In the genomic region with DNA sequence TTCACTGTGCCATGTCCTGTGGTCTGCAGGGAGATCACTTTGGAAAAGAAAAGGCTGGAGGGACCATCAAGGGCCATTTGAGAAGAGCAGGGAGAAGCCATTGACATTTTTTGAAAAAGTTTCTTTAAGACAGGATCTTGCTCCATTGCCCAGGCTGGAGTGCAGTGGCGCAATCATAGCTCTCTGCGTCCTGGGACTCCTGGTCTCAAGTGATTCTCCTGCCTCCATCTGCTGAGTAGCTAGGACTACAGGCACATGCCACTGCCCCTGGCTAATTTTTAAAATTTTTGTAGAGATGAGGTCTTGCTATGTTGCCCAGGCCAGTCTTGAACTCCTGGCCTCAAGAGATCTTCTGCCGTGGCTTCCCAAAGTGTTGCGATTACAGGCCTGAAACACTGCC, we compare ENCODE assay signal across 15 cellular contexts. TPM values are rescaled to one million over a fixed set of nuclear protein-coding genes. Genes with fewer than 3 reads are reported as not detected.
"Had no signal": no experiment of that assay in that cellular context is flagged by ENCODE, and none has a peak within 500 bp of the region (broad histone marks: within the 10 kb centered on the region; RNA-seq: fewer than 3 reads in every experiment).

No MANE protein-coding gene starts in this region.

- H3K4me3 Mint-ChIP-seq: effector memory CD8-positive, alpha-beta T cell; natural killer cell; stimulated activated effector memory CD8-positive, alpha-beta T cell treated with anti-CD3 and anti-CD28 coated beads, Interleukin-12 subunit alpha, Interleukin-12 subunit beta, amount 100 ng/mL, for 72 hours; type B pancreatic cell had no signal

- H3K9me3 ChIP-seq: esophagus squamous epithelium, heart right ventricle, left lung, ovary, psoas muscle, sigmoid colon, stomach, thyroid gland had no signal

- H3K27me3 ChIP-seq: esophagus squamous epithelium, heart right ventricle, left lung, ovary, sigmoid colon, stomach, thyroid gland had no signal

- H3K27ac Mint-ChIP-seq: effector memory CD8-positive, alpha-beta T cell; natural killer cell; stimulated activated effector memory CD8-positive, alpha-beta T cell treated with anti-CD3 and anti-CD28 coated beads, Interleukin-12 subunit alpha, Interleukin-12 subunit beta, amount 100 ng/mL, for 72 hours; type B pancreatic cell had no signal

- DNase-seq: occipital lobe had no signal

- H3K4me3 ChIP-seq: coronary artery, esophagus squamous epithelium, heart right ventricle, left lung, ovary, psoas muscle, sigmoid colon, stomach, thyroid gland had no signal

- H3K4me1 ChIP-seq: esophagus squamous epithelium, heart right ventricle, left lung, psoas muscle, sigmoid colon, stomach, thyroid gland had no signal

- H3K9me3 Mint-ChIP-seq: effector memory CD8-positive, alpha-beta T cell; natural killer cell; stimulated activated effector memory CD8-positive, alpha-beta T cell treated with anti-CD3 and anti-CD28 coated beads, Interleukin-12 subunit alpha, Interleukin-12 subunit beta, amount 100 ng/mL, for 72 hours; type B pancreatic cell had no signal

- H3K4me1 Mint-ChIP-seq: natural killer cell; stimulated activated effector memory CD8-positive, alpha-beta T cell treated with anti-CD3 and anti-CD28 coated beads, Interleukin-12 subunit alpha, Interleukin-12 subunit beta, amount 100 ng/mL, for 72 hours had no signal

- H3K36me3 Mint-ChIP-seq: natural killer cell; stimulated activated effector memory CD8-positive, alpha-beta T cell treated with anti-CD3 and anti-CD28 coated beads, Interleukin-12 subunit alpha, Interleukin-12 subunit beta, amount 100 ng/mL, for 72 hours; type B pancreatic cell had no signal

- H3K27ac ChIP-seq: coronary artery, esophagus squamous epithelium, heart right ventricle, left lung, ovary, psoas muscle, sigmoid colon, stomach, thyroid gland had no signal

- H3K36me3 ChIP-seq: esophagus squamous epithelium, heart right ventricle, left lung, ovary, sigmoid colon, stomach, thyroid gland had no signal

RNA-seq across cellular contexts. Expression of gene PTHLH, which starts 32.3 kb away (rescaled TPM):
- total RNA-seq: mesenteric fat pad, natural killer cell, occipital lobe had no signal
